In genomic region chr12:118376089-118377004, GRCh38 we compare ENCODE assay signal across 1 cellular context.
TF ChIP-seq lines count a peak whose summit lies in the region.

Gene SUDS3 (plus strand): TSS chr12:118376555. CDS start chr12:118376692, 137 bp downstream.

TF ChIP-seq in HepG2, 621 proteins besides CTCF, POLR2A, EP300 and RAD21 (continued from another document):
- TF ChIP-seq ZBTB4 (CRISPR knock-in tag; IDR thresholded peaks at IDR 0.05; ENCODE audit: borderline replicate concordance) (peak; percentile 32; the same call in 1 of the 2 replicates), THAP8 (CRISPR knock-in tag; IDR thresholded peaks at IDR 0.05; ENCODE audit: borderline replicate concordance) (peak; percentile 31; the same call in 1 of the 2 replicates), SMAD1 (CRISPR knock-in tag; IDR thresholded peaks at IDR 0.05; ENCODE audit: borderline replicate concordance, low read depth) (no peak), EHMT2 (IDR thresholded peaks at IDR 0.05; ENCODE audit: borderline replicate concordance, low read depth, low read length) (no peak), ZSCAN29 (CRISPR knock-in tag; conservative IDR thresholded peaks at IDR 0.05) (0 out of 2 replicates have a peak, but pooled peaks have one; percentile 46), DNMT1 (CRISPR knock-in tag; IDR thresholded peaks at IDR 0.05) (no peak), ZNF672 (CRISPR knock-in tag; IDR thresholded peaks at IDR 0.05) (no peak), ZNF207 (IDR thresholded peaks at IDR 0.05; ENCODE audit: borderline replicate concordance) (no peak), ZNF564 (CRISPR knock-in tag; IDR thresholded peaks at IDR 0.05) (peak; percentile 78; the same call in 1 of the 2 replicates), ZNF670 (CRISPR knock-in tag; IDR thresholded peaks at IDR 0.05; ENCODE audit: borderline replicate concordance) (no peak), NKX3-1 (CRISPR knock-in tag; IDR thresholded peaks at IDR 0.05) (no peak), MXD4 (CRISPR knock-in tag; IDR thresholded peaks at IDR 0.05) (peak; percentile 39; the same call in 1 of the 2 replicates), ZNF281 (CRISPR knock-in tag; IDR thresholded peaks at IDR 0.05; ENCODE audit: borderline replicate concordance) (peak; percentile 86; the same call in 1 of the 2 replicates), ZNF746 (CRISPR knock-in tag; IDR thresholded peaks at IDR 0.05) (no peak; the same call in 1 of the 2 replicates), RBM22 (optimal IDR thresholded peaks at IDR 0.05; ENCODE audit: low read length) (no peak), ZNF678 (CRISPR knock-in tag; IDR thresholded peaks at IDR 0.05) (peak; percentile 67; the same call in 1 of the 2 replicates), NR2F6 (IDR thresholded peaks at IDR 0.05) (no peak), NR2F6 (CRISPR knock-in tag; IDR thresholded peaks at IDR 0.05) (peak; percentile 53; the same call in 1 of the 2 replicates), ZNF639 (CRISPR knock-in tag; conservative IDR thresholded peaks at IDR 0.05) (peak; percentile 86), PCBP2 (optimal IDR thresholded peaks at IDR 0.05; ENCODE audit: low read depth, low read length, poor library complexity, severe bottlenecking) (no peak), KIAA2018 (CRISPR knock-in tag; IDR thresholded peaks at IDR 0.05; ENCODE audit: borderline replicate concordance) (0 out of 2 replicates have a peak, but pooled peaks have one; percentile 77), XBP1 (CRISPR knock-in tag; IDR thresholded peaks at IDR 0.05) (no peak), ELK4 (CRISPR knock-in tag; IDR thresholded peaks at IDR 0.05; ENCODE audit: borderline replicate concordance) (peak; percentile 13; the same call in 1 of the 2 replicates), CAMTA2 (CRISPR knock-in tag; IDR thresholded peaks at IDR 0.05; ENCODE audit: borderline replicate concordance) (no peak), CREM (IDR thresholded peaks at IDR 0.05) (no peak), CREM (CRISPR knock-in tag; IDR thresholded peaks at IDR 0.05) (no peak), NFYC (CRISPR knock-in tag; IDR thresholded peaks at IDR 0.05) (no peak), RORA (CRISPR knock-in tag; IDR thresholded peaks at IDR 0.05) (no peak), ATF7-NPFF (CRISPR knock-in tag; IDR thresholded peaks at IDR 0.05; ENCODE audit: low read depth) (peak; percentile 28; the same call in 1 of the 2 replicates), DDIT3 (CRISPR knock-in tag; IDR thresholded peaks at IDR 0.05) (no peak), ZNF33A (CRISPR knock-in tag; IDR thresholded peaks at IDR 0.05; ENCODE audit: borderline replicate concordance) (no peak), ASH2L (IDR thresholded peaks at IDR 0.05; ENCODE audit: insufficient read length, low read depth, low read length) (peak; percentile 99), NR3C1 (CRISPR knock-in tag; IDR thresholded peaks at IDR 0.05) (no peak), AHR (CRISPR knock-in tag; IDR thresholded peaks at IDR 0.05) (no peak; the same call in 1 of the 2 replicates), CC2D1A (CRISPR knock-in tag; IDR thresholded peaks at IDR 0.05) (no peak), NR2C2 (CRISPR knock-in tag; IDR thresholded peaks at IDR 0.05; ENCODE audit: borderline replicate concordance) (peak; percentile 99), HNRNPUL1 (IDR thresholded peaks at IDR 0.05; ENCODE audit: low read depth, low read length) (no peak), ZNF660 (CRISPR knock-in tag; IDR thresholded peaks at IDR 0.05; ENCODE audit: borderline replicate concordance, low read depth) (no peak), GMEB2 (CRISPR knock-in tag; IDR thresholded peaks at IDR 0.05; ENCODE audit: low read depth) (no peak), IKZF4 (CRISPR knock-in tag; IDR thresholded peaks at IDR 0.05; ENCODE audit: borderline replicate concordance, low read depth, not compliant biosample characterization) (peak; percentile 54), ZSCAN5A (CRISPR knock-in tag; IDR thresholded peaks at IDR 0.05; ENCODE audit: borderline replicate concordance) (0 out of 2 replicates have a peak, but pooled peaks have one; percentile 23)
